ENCODE assay signal across 8 cellular contexts in genomic region chr5:56094579-56095361, GRCh38.
A peak's percentile ranks its signal among the peaks of the same experiment; 100 is the strongest.
DNase-seq lines count a peak whose midpoint lies in the region; ATAC-seq, FAIRE-seq and TF ChIP-seq lines count a peak whose summit lies in the region.

No MANE protein-coding gene starts in this region.

- peak overlapping the region; percentile 69 for H3K27ac Mint-ChIP-seq in activated CD4-positive, alpha-beta T cell treated with anti-CD3 and anti-CD28 coated beads, Interleukin-2, amount 10 ng/mL, durations not matched to agents 24 days and 14 days

- WGBS in esophagus squamous epithelium, 2 donors = 55 to 65% methylated on average over 9 to 10 of the region's 10 CpGs
- WGBS in gastroesophageal sphincter (ENCODE audit: low coverage in 1 of 2), 2 donors = 93 to 100% methylated on average over 2 to 8 of the region's 10 CpGs

- H3K27me3 ChIP-seq in esophagus squamous epithelium (no peaks in the 10 kb centered on the region), gastroesophageal sphincter (no peaks in the 10 kb centered on the region)

- DNase-seq in GM12891 (ENCODE audit: insufficient read length, low spot score) = no peak
- DNase-seq in activated CD4-positive, alpha-beta T cell treated with anti-CD3 and anti-CD28 coated beads, Interleukin-2, amount 10 ng/mL, durations not matched to agents 24 days and 14 days = peak; percentile 74
- peak; percentile 76 for DNase-seq in stimulated activated CD4-positive, alpha-beta T cell treated with anti-CD3 and anti-CD28 coated beads, Interleukin-12 subunit alpha, Interleukin-12 subunit beta, amount 100 ng/mL, for 4 hours
- no peak for DNase-seq in coronary artery (ENCODE audit: low spot score)
- DNase-seq in kidney glomerular epithelial cell (lab: John Stamatoyannopoulos, UW) = no peak
- no peak for DNase-seq in esophagus squamous epithelium (lab: John Stamatoyannopoulos, UW)

- H3K4me3 ChIP-seq in coronary artery (no peak overlapping the region), esophagus squamous epithelium (no peak overlapping the region), gastroesophageal sphincter (no peak overlapping the region)

- H3K4me1 Mint-ChIP-seq in activated CD4-positive, alpha-beta T cell treated with anti-CD3 and anti-CD28 coated beads, Interleukin-2, amount 10 ng/mL, durations not matched to agents 24 days and 14 days = peaks cover 63% of the 10 kb centered on the region

- FAIRE-seq in GM12891 (lab: Jason Lieb, UNC) = peak; percentile 43

- H3K27ac ChIP-seq in coronary artery (no peak overlapping the region), esophagus squamous epithelium (no peak overlapping the region), gastroesophageal sphincter (no peak overlapping the region)

- peaks cover 11% of the 10 kb centered on the region for H3K36me3 Mint-ChIP-seq in activated CD4-positive, alpha-beta T cell treated with anti-CD3 and anti-CD28 coated beads, Interleukin-2, amount 10 ng/mL, durations not matched to agents 24 days and 14 days (ENCODE audit: low read depth)

- no peak for TF ChIP-seq EP300 in gastroesophageal sphincter (IDR thresholded peaks at IDR 0.05)

- TF ChIP-seq POLR2A in GM12891 (IDR thresholded peaks at IDR 0.05; ENCODE audit: low read depth, low read length) (no peak), esophagus squamous epithelium (IDR thresholded peaks at IDR 0.05) (no peak), gastroesophageal sphincter (IDR thresholded peaks at IDR 0.05) (no peak)

- no peaks in the 10 kb centered on the region for H3K9me3 Mint-ChIP-seq in activated CD4-positive, alpha-beta T cell treated with anti-CD3 and anti-CD28 coated beads, Interleukin-2, amount 10 ng/mL, durations not matched to agents 24 days and 14 days

- no peaks in the 10 kb centered on the region for H3K36me3 ChIP-seq in esophagus squamous epithelium
- H3K36me3 ChIP-seq in gastroesophageal sphincter = no peaks in the 10 kb centered on the region

- H3K27me3 Mint-ChIP-seq in activated CD4-positive, alpha-beta T cell treated with anti-CD3 and anti-CD28 coated beads, Interleukin-2, amount 10 ng/mL, durations not matched to agents 24 days and 14 days = no peaks in the 10 kb centered on the region

- H3K9me3 ChIP-seq in esophagus squamous epithelium = no peaks in the 10 kb centered on the region
- no peaks in the 10 kb centered on the region for H3K9me3 ChIP-seq in gastroesophageal sphincter

- H3K4me3 Mint-ChIP-seq in activated CD4-positive, alpha-beta T cell treated with anti-CD3 and anti-CD28 coated beads, Interleukin-2, amount 10 ng/mL, durations not matched to agents 24 days and 14 days = peak overlapping the region; percentile 28

- H3K4me1 ChIP-seq in esophagus squamous epithelium (peaks cover 5 to 27% (median 6%) of the 10 kb centered on the region in 3 donors), gastroesophageal sphincter (peaks cover 0 to 16% (median 3%) of the 10 kb centered on the region in 3 donors)

- intact Hi-C loops in activated CD4-positive, alpha-beta T cell treated with anti-CD3 and anti-CD28 coated beads, Interleukin-2, amount 10 ng/mL, durations not matched to agents 24 days and 14 days (cut with micrococcal nuclease) = loop anchor here (1.0 to 10.0 kb wide), 8 partner anchors 14 to 230 kb away; partner anchors contain the start of gene IL6ST
- intact Hi-C loops in esophagus squamous epithelium (cut with DNase I) = no loop called here

- TF ChIP-seq CTCF in coronary artery (IDR thresholded peaks at IDR 0.05) (no peak), esophagus squamous epithelium (IDR thresholded peaks at IDR 0.05) (no peak), gastroesophageal sphincter (IDR thresholded peaks at IDR 0.05) (no peak)

- ATAC-seq in HG02763 (IDR thresholded peaks at IDR 0.05; ENCODE audit: unreplicated experiment) = peak; percentile 13
- ATAC-seq in gastroesophageal sphincter = no peak

TF ChIP-seq in GM12891, 5 proteins besides CTCF, POLR2A, EP300 and RAD21:
- TF ChIP-seq POLR2AphosphoS5 (IDR thresholded peaks at IDR 0.05; ENCODE audit: low read depth, low read length) = no peak
- no peak for TF ChIP-seq PAX5 (IDR thresholded peaks at IDR 0.05; ENCODE audit: insufficient read depth, low read length, severe bottlenecking)
- TF ChIP-seq POU2F2 (IDR thresholded peaks at IDR 0.05; ENCODE audit: low read depth, low read length) = 0 out of 2 replicates have a peak, but pooled peaks have one; percentile 30
- TF ChIP-seq SPI1 (IDR thresholded peaks at IDR 0.05; ENCODE audit: low read depth, low read length) = no peak
- TF ChIP-seq TAF1 (IDR thresholded peaks at IDR 0.05; ENCODE audit: low read depth, low read length) = no peak

Comparison
In these comparisons a context has a peak if more than half of its experiments do, and no peak if none do; other contexts are left out.
1. DNase-seq: peak in activated CD4-positive, alpha-beta T cell treated with anti-CD3 and anti-CD28 coated beads, Interleukin-2, amount 10 ng/mL, durations not matched to agents 24 days and 14 days (single experiment) and stimulated activated CD4-positive, alpha-beta T cell treated with anti-CD3 and anti-CD28 coated beads, Interleukin-12 subunit alpha, Interleukin-12 subunit beta, amount 100 ng/mL, for 4 hours (single experiment); none in GM12891 (single experiment), coronary artery (single experiment), kidney glomerular epithelial cell (single experiment) and esophagus squamous epithelium (single experiment).